8 cellular contexts compared by ENCODE assay signal in genomic region chr17:48543854-48544355, GRCh38. TPM values are rescaled to one million over a fixed set of nuclear protein-coding genes. Genes with fewer than 3 reads are reported as not detected.
DNase-seq lines count a peak whose midpoint lies in the region; ATAC-seq and TF ChIP-seq lines count a peak whose summit lies in the region.

No MANE protein-coding gene starts in this region.

- peaks cover 16% of the 10 kb centered on the region for H3K27me3 ChIP-seq in BJ (ENCODE audit: control insufficient read depth, insufficient read depth, low read length)
- H3K27me3 ChIP-seq in thoracic aorta (replicated peaks; ENCODE audit: insufficient read depth) = no peaks in the 10 kb centered on the region

- H3K4me3 ChIP-seq in BJ (ENCODE audit: low read depth, low read length) = peak overlapping the region; percentile 50
- peak overlapping the region; percentile 57 for H3K4me3 ChIP-seq in mesodermal cell (ENCODE audit: extremely low read depth, insufficient read depth, low read length, poor library complexity, severe bottlenecking)
- H3K4me3 ChIP-seq in thoracic aorta = peak overlapping the region; percentile 88

- H3K27ac Mint-ChIP-seq in brain (peak overlapping the region in 4 of 5 experiments; percentile 70 to 100 (median 98)), osteocyte (ENCODE audit: unreplicated experiment) (no peak overlapping the region)

- H3K36me3 Mint-ChIP-seq in brain = peaks cover 3% of the 10 kb centered on the region
- no peaks in the 10 kb centered on the region for H3K36me3 Mint-ChIP-seq in osteocyte (ENCODE audit: unreplicated experiment)

- CTCF ChIA-PET in BJ (lab: Yijun Ruan, JAX) = interaction anchor here (0.8 kb wide), 1 partner anchor 52 kb away, joined by 3 read pairs; no protein-coding TSS in a partner anchor

- in situ Hi-C loops in KBM-7 (cut with MboI; ENCODE audit: low pct_unique_long_range_greater_than_20kb, low sequenced_read_pairs) = no loop called here

- no peaks in the 10 kb centered on the region for H3K9me3 ChIP-seq in mesodermal cell (ENCODE audit: control insufficient read depth, low read length)
- H3K9me3 ChIP-seq in thoracic aorta = no peaks in the 10 kb centered on the region

- H3K4me3 Mint-ChIP-seq in brain (peak overlapping the region; percentile 73 to 98 (median 86)), osteocyte (ENCODE audit: unreplicated experiment) (no peak overlapping the region)

- ATAC-seq in thoracic aorta (ENCODE audit: insufficient number of reproducible peaks, low FRiP score, low read depth) (no peak), HG02571 (IDR thresholded peaks at IDR 0.05; ENCODE audit: unreplicated experiment) (no peak)

- H3K4me1 Mint-ChIP-seq in brain (peaks cover 60% of the 10 kb centered on the region), osteocyte (ENCODE audit: unreplicated experiment) (peaks cover 11% of the 10 kb centered on the region)

- TF ChIP-seq CTCF in BJ (IDR thresholded peaks at IDR 0.05; ENCODE audit: insufficient read depth, low read depth, low read length) = no peak
- TF ChIP-seq CTCF in brain (conservative IDR thresholded peaks at IDR 0.05) = no peak
- no peak for TF ChIP-seq CTCF in thoracic aorta (IDR thresholded peaks at IDR 0.05)
- no peak for TF ChIP-seq CTCF in osteocyte (IDR thresholded peaks at IDR 0.05)

- 0 to 1% methylated on average over 14 of the region's 20 CpGs for WGBS in mesodermal cell (ENCODE audit: insufficient coverage in 2 of 2), 2 experiments

- H3K27me3 Mint-ChIP-seq in brain (peaks cover 99% of the 10 kb centered on the region), osteocyte (ENCODE audit: unreplicated experiment) (peaks cover 88% of the 10 kb centered on the region)

- DNase-seq in BJ (ENCODE audit: low read depth) (no peak), KBM-7 (peak; percentile 53), thoracic aorta (ENCODE audit: low spot score) (no peak), NCI-H774 (lab: John Stamatoyannopoulos, UW) (no peak), osteocyte (ENCODE audit: extremely low spot score, unreplicated experiment) (no peak)

- H3K4me1 ChIP-seq in mesodermal cell (ENCODE audit: control insufficient read depth, insufficient read depth, low read length, poor library complexity, severe bottlenecking) (peaks cover 39% of the 10 kb centered on the region), thoracic aorta (ENCODE audit: control insufficient read depth in 1 of 2, low read depth in 2 of 2) (peaks cover 29 to 45% of the 10 kb centered on the region in 2 donors)

- H3K36me3 ChIP-seq in BJ (ENCODE audit: control insufficient read depth, insufficient read depth, low read length) (no peaks in the 10 kb centered on the region), mesodermal cell (ENCODE audit: control insufficient read depth, insufficient read depth, low read length) (peaks cover 10% of the 10 kb centered on the region), thoracic aorta (no peaks in the 10 kb centered on the region)

- peaks cover 0 to 8% (median 0%) of the 10 kb centered on the region in 5 experiments for H3K9me3 Mint-ChIP-seq in brain
- no peaks in the 10 kb centered on the region for H3K9me3 Mint-ChIP-seq in osteocyte (ENCODE audit: unreplicated experiment)

- H3K27ac ChIP-seq in mesodermal cell (ENCODE audit: low read depth, low read length, severe bottlenecking) (peak overlapping the region; percentile 95), thoracic aorta (peak overlapping the region; percentile 93 to 95)

- POLR2A ChIA-PET in BJ (lab: Charles Lee) = no interaction called here

RNA-seq across cellular contexts. Expression of gene HOXB2, which starts 1.0 kb away (rescaled TPM):
- 1.5 and 1.7 TPM in 2 replicates for polyA plus RNA-seq in BJ (2011; rRNA removed)
- polyA minus RNA-seq in BJ (2011; rRNA and poly(A)+ RNA removed) = 0.67 and 0.85 TPM in 2 replicates
- 168 TPM for polyA plus RNA-seq in brain (ENCODE audit: insufficient read depth, low read depth, low replicate concordance)
- polyA plus RNA-seq in mesodermal cell (2013, experiment 1 of 2) = 53.6 TPM
- polyA plus RNA-seq in mesodermal cell (2013, experiment 2 of 2) = 52.0 TPM
- total RNA-seq in thoracic aorta = 10 to 100 TPM; 53.3 to 73.0 TPM
- total RNA-seq in osteocyte = not detected in 2 replicates

RNA-seq across cellular contexts. Expression of gene HOXB1, which starts 13.1 kb away (rescaled TPM):
- polyA plus RNA-seq in BJ (2011; rRNA removed) = not detected in 2 replicates
- not detected in 2 replicates for polyA minus RNA-seq in BJ (2011; rRNA and poly(A)+ RNA removed)
- not detected for polyA plus RNA-seq in brain (ENCODE audit: insufficient read depth, low read depth, low replicate concordance)
- 10.0 TPM for polyA plus RNA-seq in mesodermal cell (2013, experiment 1 of 2)
- polyA plus RNA-seq in mesodermal cell (2013, experiment 2 of 2) = 14.1 TPM
- total RNA-seq in thoracic aorta = not detected
- total RNA-seq in osteocyte = not detected in 2 replicates

RNA-seq across cellular contexts. Expression of gene HOXB4, which starts 34.2 kb away (rescaled TPM):
- polyA plus RNA-seq in BJ (2011; rRNA removed) = not detected in 2 replicates
- not detected in 2 replicates for polyA minus RNA-seq in BJ (2011; rRNA and poly(A)+ RNA removed)
- 30.3 TPM for polyA plus RNA-seq in brain (ENCODE audit: insufficient read depth, low read depth, low replicate concordance)
- 6.6 TPM for polyA plus RNA-seq in mesodermal cell (2013, experiment 1 of 2)
- polyA plus RNA-seq in mesodermal cell (2013, experiment 2 of 2) = 7.8 TPM
- total RNA-seq in thoracic aorta = 10 to 100 TPM in 1 of 2 donors, 1 to 10 TPM in 1; 6.2 to 11.5 TPM
- not detected in 2 replicates for total RNA-seq in osteocyte

RNA-seq across cellular contexts. Expression of gene HOXB3, which starts 46.1 kb away (rescaled TPM):
- not detected in 2 replicates for polyA plus RNA-seq in BJ (2011; rRNA removed)
- not detected in 2 replicates for polyA minus RNA-seq in BJ (2011; rRNA and poly(A)+ RNA removed)
- polyA plus RNA-seq in brain (ENCODE audit: insufficient read depth, low read depth, low replicate concordance) = 41.6 TPM
- 28.7 TPM for polyA plus RNA-seq in mesodermal cell (2013, experiment 1 of 2)
- 27.8 TPM for polyA plus RNA-seq in mesodermal cell (2013, experiment 2 of 2)
- total RNA-seq in thoracic aorta = 10 to 100 TPM; 26.8 to 33.3 TPM
- total RNA-seq in osteocyte = 0.46 TPM in 1 of 2 replicates, not detected in the other

RNA-seq across cellular contexts. Expression of gene HOXB5, which starts 49.7 kb away (rescaled TPM):
- polyA plus RNA-seq in BJ (2011; rRNA removed) = not detected in 2 replicates
- polyA minus RNA-seq in BJ (2011; rRNA and poly(A)+ RNA removed) = not detected in 2 replicates
- 234 TPM for polyA plus RNA-seq in brain (ENCODE audit: insufficient read depth, low read depth, low replicate concordance)
- polyA plus RNA-seq in mesodermal cell (2013, experiment 1 of 2) = 13.7 TPM
- 15.0 TPM for polyA plus RNA-seq in mesodermal cell (2013, experiment 2 of 2)
- 1 to 10 TPM in 1 of 2 donors, under 1 TPM in 1; 0.56 to 3.8 TPM for total RNA-seq in thoracic aorta
- total RNA-seq in osteocyte = not detected in 2 replicates

Comparison
In these comparisons a context has a peak if more than half of its experiments do, and no peak if none do; other contexts are left out.
1. RNA of gene HOXB2, which starts 1.0 kb away (total RNA-seq): 53.3 to 73.0 TPM in thoracic aorta; not detected in osteocyte; every median in the first group is over 10 times any median in the second.
2. Peak in every context shown above with its lines, with median percentiles within 50 percentile points of each other: H3K4me3 ChIP-seq.